Comparison of ENCODE assay signal across 8 cellular contexts in the genomic region with DNA sequence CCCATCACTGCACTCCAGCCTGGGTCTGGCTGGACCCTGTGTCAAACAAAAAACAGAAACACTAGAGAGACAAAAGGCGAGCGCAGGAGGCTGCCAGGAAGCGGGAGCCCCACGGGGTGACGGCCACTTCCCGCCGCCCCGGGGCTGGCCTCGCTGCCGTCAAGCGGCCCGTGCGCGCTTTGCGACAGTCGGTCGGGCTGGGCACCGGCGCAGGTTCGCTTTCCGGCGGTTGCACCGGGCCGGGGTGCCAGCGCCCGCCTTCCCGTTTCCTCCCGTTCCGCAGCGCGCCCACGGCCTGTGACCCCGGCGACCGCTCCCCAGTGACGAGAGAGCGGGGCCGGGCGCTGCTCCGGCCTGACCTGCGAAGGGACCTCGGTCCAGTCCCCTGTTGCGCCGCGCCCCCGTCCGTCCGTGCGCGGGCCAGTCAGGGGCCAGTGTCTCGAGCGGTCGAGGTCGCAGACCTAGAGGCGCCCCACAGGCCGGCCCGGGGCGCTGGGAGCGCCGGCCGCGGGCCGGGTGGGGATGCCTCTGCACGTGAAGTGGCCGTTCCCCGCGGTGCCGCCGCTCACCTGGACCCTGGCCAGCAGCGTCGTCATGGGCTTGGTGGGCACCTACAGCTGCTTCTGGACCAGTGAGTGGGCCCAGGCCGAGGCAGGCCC. TPM values are rescaled to one million over a fixed set of nuclear protein-coding genes. Genes with fewer than 3 reads are reported as not detected.
DNase-seq lines count a peak whose midpoint lies in the region; ATAC-seq and TF ChIP-seq lines count a peak whose summit lies in the region.

TSS of gene TAFAZZIN (plus strand) at position 218 of the 659 bp plus-strand sequence. CDS start at position 523, 305 bp downstream.

- H3K4me3 ChIP-seq in astrocyte of the cerebellum (ENCODE audit: low read depth, low read length), result peak within 1 kb of the TSS; percentile 59

- in situ Hi-C loops in astrocyte of the cerebellum (cut with HindIII; ENCODE audit: low sequenced_read_pairs), result no loop called here

- ATAC-seq in GM21723 (IDR thresholded peaks at IDR 0.05; ENCODE audit: unreplicated experiment) (peak; percentile 34), GM21825 (IDR thresholded peaks at IDR 0.05; ENCODE audit: unreplicated experiment) (no peak)

- DNase-seq in DMS153 treated with DMSO at 0.1 percent for 48 hours (lab: John Stamatoyannopoulos, UW; ENCODE audit: unreplicated experiment), result peak; percentile 60
- DNase-seq in MV-4-11 (lab: John Stamatoyannopoulos, UW), result peak; percentile 54
- DNase-seq in T-helper 22 cell (ENCODE audit: low read depth), result peak; percentile 61
- no peak for DNase-seq in astrocyte of the cerebellum (ENCODE audit: low read depth)
- peak; percentile 84 for DNase-seq in hepatic stellate cell (ENCODE audit: low spot score)
- DNase-seq in renal cortical epithelial cell (ENCODE audit: low read depth), result no peak

- TF ChIP-seq CTCF in astrocyte of the cerebellum (IDR thresholded peaks at IDR 0.05; ENCODE audit: low read depth, low read length, missing control alignments), result no peak

RNA-seq across cellular contexts. Expression of gene TAFAZZIN, which starts in this region (rescaled TPM):
- total RNA-seq in renal cortical epithelial cell, result 16.8 and 21.2 TPM in 2 replicates

Comparison
In these comparisons a context has a peak if more than half of its experiments do, and no peak if none do; other contexts are left out.
1. DNase-seq: peak in DMS153 treated with DMSO at 0.1 percent for 48 hours (single experiment), MV-4-11 (single experiment), T-helper 22 cell (single experiment) and hepatic stellate cell (single experiment); none in astrocyte of the cerebellum (single experiment) and renal cortical epithelial cell (single experiment).